ENCODE assay signal across 8 cellular contexts in genomic region chr1:77889240-77889637, GRCh38. TPM values are rescaled to one million over a fixed set of nuclear protein-coding genes. Genes with fewer than 3 reads are reported as not detected.
DNase-seq lines count a peak whose midpoint lies in the region; ATAC-seq and TF ChIP-seq lines count a peak whose summit lies in the region.

No MANE protein-coding gene starts in this region.

- peaks cover 3% of the 10 kb centered on the region in 2 experiments; a peak in 3 of 4 replicates for H3K4me1 ChIP-seq in SK-N-SH (ENCODE audit: control insufficient read depth in 1 of 2, insufficient read depth in 2 of 2, low read depth in 1 of 2, low read length in 1 of 2)

- TF ChIP-seq EP300 in SK-N-SH (IDR thresholded peaks at IDR 0.05; ENCODE audit: borderline replicate concordance in 1 of 2, low read depth in 1 of 2, low read length in 1 of 2): no peak

- no peaks in the 10 kb centered on the region for H3K9me3 ChIP-seq in SK-N-SH

- TF ChIP-seq CTCF in SK-N-SH (IDR thresholded peaks at IDR 0.05): no peak
- TF ChIP-seq CTCF in nephron progenitor cell (IDR thresholded peaks at IDR 0.05): no peak

- H3F3A ChIP-seq in SK-N-SH (replicated peaks; ENCODE audit: insufficient read depth): peaks cover 20% of the 10 kb centered on the region

- CTCF ChIA-PET in activated CD8-positive, alpha-beta memory T cell treated with anti-CD3 and anti-CD28 coated beads, Interleukin-2, amount 10 ng/mL, durations not matched to agents 7 days and 5 days (lab: Charles Lee): interaction anchor here (1.3 kb wide), 1 partner anchor 10 kb away, joined by 3 read pairs; no protein-coding TSS in a partner anchor
- CTCF ChIA-PET in SK-N-SH (lab: Yijun Ruan, JAX): no interaction called here

- H3K4me3 ChIP-seq in SK-N-SH (ENCODE audit: low read depth in 2 of 2, low read length in 1 of 2): peak overlapping the region; percentile 70 to 90

- peak overlapping the region; percentile 96 for H3K9ac ChIP-seq in SK-N-SH

- peaks cover 11% of the 10 kb centered on the region for H3K36me3 Mint-ChIP-seq in activated CD8-positive, alpha-beta memory T cell treated with anti-CD3 and anti-CD28 coated beads, Interleukin-2, amount 10 ng/mL, durations not matched to agents 7 days and 5 days
- H3K36me3 Mint-ChIP-seq in nephron progenitor cell (ENCODE audit: low read depth): peaks cover 9% of the 10 kb centered on the region

- ATAC-seq in activated CD8-positive, alpha-beta memory T cell treated with anti-CD3 and anti-CD28 coated beads, Interleukin-2, amount 10 ng/mL, durations not matched to agents 7 days and 5 days: no peak
- no peak for ATAC-seq in GM21360 (IDR thresholded peaks at IDR 0.05; ENCODE audit: unreplicated experiment)

- H3K79me2 ChIP-seq in SK-N-SH (ENCODE audit: insufficient read depth): peaks cover 66% of the 10 kb centered on the region

- peaks cover 0 to 8% of the 10 kb centered on the region in 2 experiments for H3K36me3 ChIP-seq in SK-N-SH (replicated peaks in 1 of 2; ENCODE audit: control insufficient read depth in 1 of 2, insufficient read depth in 2 of 2, low read length in 1 of 2)

- H2AFZ ChIP-seq in SK-N-SH (ENCODE audit: low read depth): peak overlapping the region; percentile 91

- DNase-seq in activated CD8-positive, alpha-beta memory T cell treated with anti-CD3 and anti-CD28 coated beads, Interleukin-2, amount 10 ng/mL, durations not matched to agents 7 days and 5 days: no peak
- DNase-seq in activated CD8-positive, alpha-beta memory T cell treated with anti-CD3 and anti-CD28 coated beads for 24 hours: no peak
- DNase-seq in SK-N-SH (no peak), fibroblast of peridontal ligament (ENCODE audit: extremely low read depth) (peak; percentile 79), nephron progenitor cell (no peak), HuH-7.5 (ENCODE audit: low spot score) (no peak), HK-2 (ENCODE audit: unreplicated experiment) (no peak)

- no peaks in the 10 kb centered on the region for H3K9me2 ChIP-seq in SK-N-SH

- no peaks in the 10 kb centered on the region for H3K9me3 Mint-ChIP-seq in activated CD8-positive, alpha-beta memory T cell treated with anti-CD3 and anti-CD28 coated beads, Interleukin-2, amount 10 ng/mL, durations not matched to agents 7 days and 5 days (ENCODE audit: low read depth)
- no peaks in the 10 kb centered on the region for H3K9me3 Mint-ChIP-seq in nephron progenitor cell

- H3K4me3 Mint-ChIP-seq in activated CD8-positive, alpha-beta memory T cell treated with anti-CD3 and anti-CD28 coated beads, Interleukin-2, amount 10 ng/mL, durations not matched to agents 7 days and 5 days: peak overlapping the region; percentile 32
- H3K4me3 Mint-ChIP-seq in nephron progenitor cell: peak overlapping the region; percentile 97

- peaks cover 4% of the 10 kb centered on the region for H3K4me1 Mint-ChIP-seq in activated CD8-positive, alpha-beta memory T cell treated with anti-CD3 and anti-CD28 coated beads, Interleukin-2, amount 10 ng/mL, durations not matched to agents 7 days and 5 days
- H3K4me1 Mint-ChIP-seq in nephron progenitor cell: peaks cover 43% of the 10 kb centered on the region

- H3K4me2 ChIP-seq in SK-N-SH: peak overlapping the region; percentile 75

- 2% methylated on average over 9 of the region's 9 CpGs for WGBS in SK-N-SH (ENCODE audit: low lambda C conversion rate)

- POLR2A ChIA-PET in SK-N-SH (lab: Yijun Ruan, JAX): no interaction called here

- peaks cover 23% of the 10 kb centered on the region for H3K27me3 Mint-ChIP-seq in activated CD8-positive, alpha-beta memory T cell treated with anti-CD3 and anti-CD28 coated beads, Interleukin-2, amount 10 ng/mL, durations not matched to agents 7 days and 5 days
- no peaks in the 10 kb centered on the region for H3K27me3 Mint-ChIP-seq in nephron progenitor cell (ENCODE audit: low read depth, poor library complexity)

- TF ChIP-seq RAD21 in SK-N-SH (IDR thresholded peaks at IDR 0.05; ENCODE audit: low read length): no peak

- H3K27me3 ChIP-seq in SK-N-SH (ENCODE audit: insufficient read depth): no peaks in the 10 kb centered on the region

- no peaks in the 10 kb centered on the region for H4K20me1 ChIP-seq in SK-N-SH (ENCODE audit: insufficient read depth)

- H3K27ac Mint-ChIP-seq in activated CD8-positive, alpha-beta memory T cell treated with anti-CD3 and anti-CD28 coated beads, Interleukin-2, amount 10 ng/mL, durations not matched to agents 7 days and 5 days: no peak overlapping the region
- peak overlapping the region; percentile 82 for H3K27ac Mint-ChIP-seq in nephron progenitor cell

- peak overlapping the region; percentile 55 to 89 for H3K27ac ChIP-seq in SK-N-SH (ENCODE audit: low read depth in 2 of 2, low read length in 1 of 2)

TF ChIP-seq in SK-N-SH, 30 proteins besides CTCF, POLR2A, EP300 and RAD21:
- TF ChIP-seq GABPA (IDR thresholded peaks at IDR 0.05; ENCODE audit: low read depth): no peak
- TF ChIP-seq TEAD4 (IDR thresholded peaks at IDR 0.05; ENCODE audit: borderline replicate concordance, insufficient read depth): no peak
- TF ChIP-seq FOXJ3 (CRISPR knock-in tag; IDR thresholded peaks at IDR 0.05): no peak
- TF ChIP-seq REST (IDR thresholded peaks at IDR 0.05; ENCODE audit: low read depth, low read length): no peak
- no peak for TF ChIP-seq GATA2 (CRISPR knock-in tag; IDR thresholded peaks at IDR 0.05)
- no peak for TF ChIP-seq SMC3 (IDR thresholded peaks at IDR 0.05; ENCODE audit: low read depth, low read length)

RNA-seq across cellular contexts. Expression of gene NEXN, which starts 0.8 kb away (rescaled TPM):
- total RNA-seq in activated CD8-positive, alpha-beta memory T cell treated with anti-CD3 and anti-CD28 coated beads, Interleukin-2, amount 10 ng/mL, durations not matched to agents 7 days and 5 days: 1 to 10 TPM; 1.4 to 2.7 TPM
- 3.6 and 4.1 TPM in 2 replicates for polyA plus RNA-seq in SK-N-SH (2012; rRNA removed)
- 4.2 and 7.8 TPM in 2 replicates for polyA plus RNA-seq in SK-N-SH (2012; cell fraction: cytosol; rRNA removed)
- polyA plus RNA-seq in SK-N-SH (2012; cell fraction: nucleus; rRNA removed): 3.2 and 7.6 TPM in 2 replicates
